Comparison of ENCODE assay signal across 14 cellular contexts in genomic region chr19:1992759-1993260, GRCh38. TPM values are rescaled to one million over a fixed set of nuclear protein-coding genes. Genes with fewer than 3 reads are reported as not detected.
DNase-seq lines count a peak whose midpoint lies in the region; ATAC-seq lines count a peak whose summit lies in the region.
"Had no signal": no experiment of that assay in that cellular context is flagged by ENCODE, and none has a peak within 500 bp of the region (broad histone marks: within the 10 kb centered on the region; RNA-seq: fewer than 3 reads in every experiment).

No MANE protein-coding gene starts in this region.

- POLR2A ChIA-PET in naive thymus-derived CD4-positive, alpha-beta T cell (lab: Charles Lee), result interaction anchor here (1.2 kb wide), 1 partner anchor 117 kb away, joined by 3 read pairs; no protein-coding TSS in a partner anchor

- no peak overlapping the region for H2BK120ac ChIP-seq in neuronal stem cell (ENCODE audit: low read depth, low read length)

- H3K36me3 ChIP-seq in GM23248 (ENCODE audit: low read depth) (peaks cover 11% of the 10 kb centered on the region), neuronal stem cell (replicated peaks in 1 of 2; ENCODE audit: control insufficient read depth in 2 of 2, insufficient read depth in 2 of 2, low read length in 2 of 2) (peaks cover 44 to 84% of the 10 kb centered on the region in 2 donors)
- peaks cover 0 to 62% (median 0%) of the 10 kb centered on the region in 3 experiments for H3K36me3 ChIP-seq in naive thymus-derived CD4-positive, alpha-beta T cell (ENCODE audit: control insufficient read depth in 2 of 3, insufficient read depth in 3 of 3, low read length in 3 of 3)

- no peaks in the 10 kb centered on the region for H3K27me3 Mint-ChIP-seq in activated T-cell treated with anti-CD3 and anti-CD28 coated beads, Interleukin-2, amount 50 U/mL, for 4 hours (ENCODE audit: low read depth)
- H3K27me3 Mint-ChIP-seq in naive thymus-derived CD4-positive, alpha-beta T cell, result no peaks in the 10 kb centered on the region
- H3K27me3 Mint-ChIP-seq: type B pancreatic cell had no signal

- H3K9ac ChIP-seq in GM23248, result no peak overlapping the region
- no peak overlapping the region for H3K9ac ChIP-seq in neuronal stem cell (ENCODE audit: low read depth, low read length, poor library complexity)

- peaks cover 9% of the 10 kb centered on the region for H3K36me3 Mint-ChIP-seq in activated T-cell treated with anti-CD3 and anti-CD28 coated beads, Interleukin-2, amount 50 U/mL, for 4 hours (ENCODE audit: insufficient read depth)
- H3K36me3 Mint-ChIP-seq in naive thymus-derived CD4-positive, alpha-beta T cell, result peaks cover 2 to 18% (median 7%) of the 10 kb centered on the region in 5 donors

- H2BK15ac ChIP-seq in neuronal stem cell (ENCODE audit: low read length), result no peak overlapping the region

- peak overlapping the region; percentile 1 for H3K14ac ChIP-seq in neuronal stem cell (ENCODE audit: low read length)

- WGBS in GM23248 (ENCODE audit: low coverage in 1 of 2, low lambda C conversion rate in 2 of 2, missing lambda C conversion rate in 2 of 2), 2 experiments, result 84 to 87% methylated on average over 35 to 44 of the region's 44 CpGs
- no CpG with 5 or more reads among the region's 44 CpGs for WGBS in neuronal stem cell (ENCODE audit: extremely low coverage in 2 of 2, insufficient read length in 2 of 2, insufficient replicate concordance in 1 of 2), 2 donors

- peaks cover 2% of the 10 kb centered on the region for H3K4me1 Mint-ChIP-seq in activated T-cell treated with anti-CD3 and anti-CD28 coated beads, Interleukin-2, amount 50 U/mL, for 4 hours (ENCODE audit: low read depth)
- peaks cover 0 to 4% (median 0%) of the 10 kb centered on the region in 7 donors for H3K4me1 Mint-ChIP-seq in naive thymus-derived CD4-positive, alpha-beta T cell

- H3K27ac ChIP-seq in GM23248 (no peak overlapping the region), neuronal stem cell (replicated peaks; ENCODE audit: low read length) (no peak overlapping the region)
- no peak overlapping the region for H3K27ac ChIP-seq in naive thymus-derived CD4-positive, alpha-beta T cell (ENCODE audit: low read depth, low read length)

- no peak overlapping the region for H2AK5ac ChIP-seq in neuronal stem cell (ENCODE audit: low read depth, low read length)

- H4K20me1 ChIP-seq in GM23248 (ENCODE audit: insufficient read depth), result no peaks in the 10 kb centered on the region

- H3K9me3 ChIP-seq in GM23248 (ENCODE audit: low read depth) (no peaks in the 10 kb centered on the region), neuronal stem cell (replicated peaks in 1 of 2; ENCODE audit: control insufficient read depth in 2 of 2, insufficient read depth in 1 of 2, low read depth in 1 of 2, low read length in 2 of 2) (peaks cover 10% of the 10 kb centered on the region in 2 donors)
- H3K9me3 ChIP-seq in naive thymus-derived CD4-positive, alpha-beta T cell (ENCODE audit: control insufficient read depth in 2 of 3, low read length in 3 of 3), result no peaks in the 10 kb centered on the region

- H3K4me2 ChIP-seq in GM23248 (ENCODE audit: unreplicated experiment) (no peak overlapping the region), neuronal stem cell (ENCODE audit: insufficient read depth, low read length, poor library complexity, severe bottlenecking) (no peak overlapping the region)

- H2BK12ac ChIP-seq in neuronal stem cell (ENCODE audit: low read length), result no peak overlapping the region

- H3K27me3 ChIP-seq in GM23248 (replicated peaks; ENCODE audit: insufficient read depth) (no peaks in the 10 kb centered on the region), neuronal stem cell (ENCODE audit: control insufficient read depth in 3 of 3, insufficient read depth in 3 of 3, low read depth in 1 of 3, low read length in 3 of 3) (no peaks in the 10 kb centered on the region)
- no peaks in the 10 kb centered on the region for H3K27me3 ChIP-seq in naive thymus-derived CD4-positive, alpha-beta T cell (ENCODE audit: control insufficient read depth in 2 of 2, insufficient read depth in 2 of 2, low read length in 2 of 2)

- H3K4me3 ChIP-seq in GM23248 (no peak overlapping the region), neuronal stem cell (ENCODE audit: low read length in 2 of 2) (no peak overlapping the region)
- no peak overlapping the region for H3K4me3 ChIP-seq in naive thymus-derived CD4-positive, alpha-beta T cell (ENCODE audit: low read length)

- no peaks in the 10 kb centered on the region for H3K9me3 Mint-ChIP-seq in activated T-cell treated with anti-CD3 and anti-CD28 coated beads, Interleukin-2, amount 50 U/mL, for 4 hours
- peaks cover 0 to 2% (median 0%) of the 10 kb centered on the region in 11 donors for H3K9me3 Mint-ChIP-seq in naive thymus-derived CD4-positive, alpha-beta T cell
- H3K9me3 Mint-ChIP-seq: type B pancreatic cell had no signal

- H3K4me1 ChIP-seq in GM23248 (ENCODE audit: insufficient read depth) (no peaks in the 10 kb centered on the region), neuronal stem cell (ENCODE audit: control insufficient read depth in 2 of 2, insufficient read depth in 1 of 2, low read depth in 1 of 2, low read length in 2 of 2) (no peaks in the 10 kb centered on the region)
- H3K4me1 ChIP-seq in naive thymus-derived CD4-positive, alpha-beta T cell (ENCODE audit: control insufficient read depth in 2 of 2, insufficient read depth in 2 of 2, low read length in 2 of 2), result no peaks in the 10 kb centered on the region

- H2BK5ac ChIP-seq in neuronal stem cell (ENCODE audit: low read length), result no peak overlapping the region

- no peak overlapping the region for H3K27ac Mint-ChIP-seq in naive thymus-derived CD4-positive, alpha-beta T cell
- H3K27ac Mint-ChIP-seq: type B pancreatic cell had no signal

- no peaks in the 10 kb centered on the region for H3K9me2 ChIP-seq in GM23248 (ENCODE audit: insufficient read depth)

- H3K4me3 Mint-ChIP-seq in activated T-cell treated with anti-CD3 and anti-CD28 coated beads, Interleukin-2, amount 50 U/mL, for 4 hours, result no peak overlapping the region
- H3K4me3 Mint-ChIP-seq in naive thymus-derived CD4-positive, alpha-beta T cell, result no peak overlapping the region
- H3K4me3 Mint-ChIP-seq: type B pancreatic cell had no signal

- CTCF ChIA-PET in naive thymus-derived CD4-positive, alpha-beta T cell (lab: Charles Lee), result no interaction called here

- H3F3A ChIP-seq in GM23248 (ENCODE audit: insufficient read depth), result no peaks in the 10 kb centered on the region

- peak; percentile 30 to 54 for ATAC-seq in activated T-cell treated with anti-CD3 and anti-CD28 coated beads, Interleukin-2, amount 50 U/mL, for 4 hours
- no peak for ATAC-seq in naive thymus-derived CD4-positive, alpha-beta T cell

- no peak overlapping the region for H4K91ac ChIP-seq in neuronal stem cell (ENCODE audit: low read depth, low read length, poor library complexity)

- peak overlapping the region; percentile 11 for H3K18ac ChIP-seq in neuronal stem cell (ENCODE audit: low read length)

- DNase-seq in DMS53 (lab: John Stamatoyannopoulos, UW) (peak; percentile 27), DMS53 treated with DMSO at 0.1 percent for 48 hours (lab: John Stamatoyannopoulos, UW; ENCODE audit: unreplicated experiment) (no peak), GM23248 (peak; percentile 52), neuronal stem cell (ENCODE audit: low spot score) (no peak), DMS 273 treated with DMSO at 0.1 percent for 48 hours (lab: John Stamatoyannopoulos, UW) (no peak), T-helper 9 cell (no peak)
- DNase-seq in activated T-cell treated with anti-CD3 and anti-CD28 coated beads, Interleukin-2, amount 50 U/mL, for 4 hours, result no peak
- DNase-seq in naive thymus-derived CD4-positive, alpha-beta T cell, result no peak
- DNase-seq: 8988T; DMS79 treated with DMSO at 0.1 percent for 48 hours; KBM-7; NCI-H1694 treated with DMSO at 0.1 percent for 48 hours; NK-92 treated with Interleukin-12 subunit alpha and Interleukin-12 subunit beta, amount 100 ng/mL, for 24 hours had no signal

- peaks cover 9% of the 10 kb centered on the region for H3K79me1 ChIP-seq in neuronal stem cell (ENCODE audit: low read depth, low read length)

- intact Hi-C loops in naive thymus-derived CD4-positive, alpha-beta T cell (cut with micrococcal nuclease), result no loop called here

- in situ Hi-C loops in GM23248 (cut with MboI), result no loop called here

- H2AFZ ChIP-seq in GM23248 (no peak overlapping the region), neuronal stem cell (ENCODE audit: low read length) (no peak overlapping the region)

- no peaks in the 10 kb centered on the region for H3K79me2 ChIP-seq in GM23248 (ENCODE audit: insufficient read depth)

- no peak overlapping the region for H3K4ac ChIP-seq in neuronal stem cell (ENCODE audit: low read length)

- peak overlapping the region; percentile 89 for H3K23ac ChIP-seq in neuronal stem cell (ENCODE audit: low read depth, low read length, poor library complexity)

- no peak overlapping the region for H4K8ac ChIP-seq in neuronal stem cell (ENCODE audit: low read depth, low read length)

RNA-seq across cellular contexts. Expression of gene BTBD2, which starts 22.7 kb away (rescaled TPM):
- total RNA-seq in GM23248 (2014; rRNA removed; shearing (Covaris generic)), result 69.5 and 72.0 TPM in 2 replicates
- polyA plus RNA-seq in GM23248 (2016; fragmentation: Nextera tagmentation; extraction: Ambion mirVana), result 6.8 and 9.0 TPM in 2 replicates
- 10 to 100 TPM; 12.6 to 17.2 (median 14.4) TPM for total RNA-seq in activated T-cell treated with anti-CD3 and anti-CD28 coated beads, Interleukin-2, amount 50 U/mL, for 4 hours
- 148 TPM for polyA plus RNA-seq in neuronal stem cell (2013, experiment 1 of 2)
- polyA plus RNA-seq in neuronal stem cell (2013, experiment 2 of 2), result 141 TPM
- 10 to 100 TPM; 53.0 to 70.8 (median 67.5) TPM for total RNA-seq in naive thymus-derived CD4-positive, alpha-beta T cell
- polyA plus RNA-seq in naive thymus-derived CD4-positive, alpha-beta T cell, result 1 to 10 TPM; 5.2 to 6.5 TPM

RNA-seq across cellular contexts. Expression of gene CSNK1G2, which starts 51.8 kb away (rescaled TPM):
- total RNA-seq in GM23248 (2014; rRNA removed; shearing (Covaris generic)), result 76.6 and 81.4 TPM in 2 replicates
- polyA plus RNA-seq in GM23248 (2016; fragmentation: Nextera tagmentation; extraction: Ambion mirVana), result 9.5 and 15.2 TPM in 2 replicates
- 10 to 100 TPM; 52.7 to 60.6 (median 59.0) TPM for total RNA-seq in activated T-cell treated with anti-CD3 and anti-CD28 coated beads, Interleukin-2, amount 50 U/mL, for 4 hours
- 162 TPM for polyA plus RNA-seq in neuronal stem cell (2013, experiment 1 of 2)
- polyA plus RNA-seq in neuronal stem cell (2013, experiment 2 of 2), result 157 TPM
- 100 to 1,000 TPM; 109 to 145 (median 117) TPM for total RNA-seq in naive thymus-derived CD4-positive, alpha-beta T cell
- polyA plus RNA-seq in naive thymus-derived CD4-positive, alpha-beta T cell, result 10 to 100 TPM; 18.1 to 45.3 TPM

RNA-seq across cellular contexts. Expression of gene MKNK2, which starts 58.2 kb away (rescaled TPM):
- 78.6 and 83.2 TPM in 2 replicates for total RNA-seq in GM23248 (2014; rRNA removed; shearing (Covaris generic))
- polyA plus RNA-seq in GM23248 (2016; fragmentation: Nextera tagmentation; extraction: Ambion mirVana), result 28.9 and 37.6 TPM in 2 replicates
- 100 to 1,000 TPM; 122 to 130 (median 128) TPM for total RNA-seq in activated T-cell treated with anti-CD3 and anti-CD28 coated beads, Interleukin-2, amount 50 U/mL, for 4 hours
- polyA plus RNA-seq in neuronal stem cell (2013, experiment 1 of 2), result 138 TPM
- polyA plus RNA-seq in neuronal stem cell (2013, experiment 2 of 2), result 146 TPM
- 100 to 1,000 TPM; 190 to 347 (median 238) TPM for total RNA-seq in naive thymus-derived CD4-positive, alpha-beta T cell
- 10 to 100 TPM; 28.8 to 52.9 TPM for polyA plus RNA-seq in naive thymus-derived CD4-positive, alpha-beta T cell

Comparison
In these comparisons a context has a peak if more than half of its experiments do, and no peak if none do; other contexts are left out.
1. DNase-seq: peak in DMS53 (single experiment) and GM23248 (single experiment); none in DMS53 treated with DMSO at 0.1 percent for 48 hours (single experiment), activated T-cell treated with anti-CD3 and anti-CD28 coated beads, Interleukin-2, amount 50 U/mL, for 4 hours (single experiment), neuronal stem cell (single experiment), naive thymus-derived CD4-positive, alpha-beta T cell (0 of 9), DMS 273 treated with DMSO at 0.1 percent for 48 hours (single experiment) and T-helper 9 cell (single experiment).